8 cellular contexts compared by ENCODE assay signal in genomic region chr1:40384413-40384762, GRCh38. TPM values are rescaled to one million over a fixed set of nuclear protein-coding genes. Genes with fewer than 3 reads are reported as not detected.
DNase-seq lines count a peak whose midpoint lies in the region; ATAC-seq, FAIRE-seq and TF ChIP-seq lines count a peak whose summit lies in the region.

No MANE protein-coding gene starts in this region.

- intact Hi-C loops in kidney (cut with DNase I): no loop called here

- H3K27ac ChIP-seq in kidney (ENCODE audit: low read depth in 2 of 2, low read length in 2 of 2) (peak overlapping the region; percentile 10 to 44), suprapubic skin (peak overlapping the region; percentile 86)

- H3K27me3 ChIP-seq in suprapubic skin: no peaks in the 10 kb centered on the region

- H3K36me3 ChIP-seq in kidney (ENCODE audit: control insufficient read depth in 1 of 2, insufficient read depth in 2 of 2, low read length in 2 of 2) (no peaks in the 10 kb centered on the region), suprapubic skin (no peaks in the 10 kb centered on the region)

- H3K27ac Mint-ChIP-seq in activated CD8-positive, alpha-beta memory T cell treated with anti-CD3 and anti-CD28 coated beads, Interleukin-2, amount 10 ng/mL, durations not matched to agents 7 days and 5 days: peak overlapping the region; percentile 98
- H3K27ac Mint-ChIP-seq in T-helper 2 cell treated with Interferon-gamma antibody and Interleukin-4, amounts not matched to agents 5 μg/mL and 100 μg/mL, for 36 hours: peak overlapping the region; percentile 98

- CTCF ChIA-PET in activated CD8-positive, alpha-beta memory T cell treated with anti-CD3 and anti-CD28 coated beads, Interleukin-2, amount 10 ng/mL, durations not matched to agents 7 days and 5 days (lab: Charles Lee): interaction anchor here (1.0 to 6.5 kb wide), 14 partner anchors 9 to 241 kb away, joined by 3 to 40 read pairs (median 4); partner anchors contain the start of genes COL9A2 and SMAP2

- peak overlapping the region; percentile 72 for H3K4me3 Mint-ChIP-seq in activated CD8-positive, alpha-beta memory T cell treated with anti-CD3 and anti-CD28 coated beads, Interleukin-2, amount 10 ng/mL, durations not matched to agents 7 days and 5 days
- H3K4me3 Mint-ChIP-seq in T-helper 2 cell treated with Interferon-gamma antibody and Interleukin-4, amounts not matched to agents 5 μg/mL and 100 μg/mL, for 36 hours: peak overlapping the region; percentile 84

- H3K4me1 ChIP-seq in kidney (ENCODE audit: control insufficient read depth in 1 of 2, insufficient read depth in 1 of 2, low read depth in 1 of 2, low read length in 2 of 2) (peaks cover 4 to 7% of the 10 kb centered on the region in 2 donors), suprapubic skin (peaks cover 22% of the 10 kb centered on the region)

- H3K36me3 Mint-ChIP-seq in activated CD8-positive, alpha-beta memory T cell treated with anti-CD3 and anti-CD28 coated beads, Interleukin-2, amount 10 ng/mL, durations not matched to agents 7 days and 5 days: peaks cover 40% of the 10 kb centered on the region
- peaks cover 29% of the 10 kb centered on the region for H3K36me3 Mint-ChIP-seq in T-helper 2 cell treated with Interferon-gamma antibody and Interleukin-4, amounts not matched to agents 5 μg/mL and 100 μg/mL, for 36 hours (ENCODE audit: low read depth)

- H3K4me1 Mint-ChIP-seq in activated CD8-positive, alpha-beta memory T cell treated with anti-CD3 and anti-CD28 coated beads, Interleukin-2, amount 10 ng/mL, durations not matched to agents 7 days and 5 days: peaks cover 88% of the 10 kb centered on the region
- H3K4me1 Mint-ChIP-seq in T-helper 2 cell treated with Interferon-gamma antibody and Interleukin-4, amounts not matched to agents 5 μg/mL and 100 μg/mL, for 36 hours (ENCODE audit: low read depth): peaks cover 82% of the 10 kb centered on the region

- H3K9me3 Mint-ChIP-seq in activated CD8-positive, alpha-beta memory T cell treated with anti-CD3 and anti-CD28 coated beads, Interleukin-2, amount 10 ng/mL, durations not matched to agents 7 days and 5 days (ENCODE audit: low read depth): no peaks in the 10 kb centered on the region
- H3K9me3 Mint-ChIP-seq in T-helper 2 cell treated with Interferon-gamma antibody and Interleukin-4, amounts not matched to agents 5 μg/mL and 100 μg/mL, for 36 hours: no peaks in the 10 kb centered on the region

- H3K9me3 ChIP-seq in kidney (ENCODE audit: control insufficient read depth in 1 of 2, low read length in 2 of 2) (no peaks in the 10 kb centered on the region), suprapubic skin (no peaks in the 10 kb centered on the region)

- no peaks in the 10 kb centered on the region for H3K27me3 Mint-ChIP-seq in activated CD8-positive, alpha-beta memory T cell treated with anti-CD3 and anti-CD28 coated beads, Interleukin-2, amount 10 ng/mL, durations not matched to agents 7 days and 5 days
- H3K27me3 Mint-ChIP-seq in T-helper 2 cell treated with Interferon-gamma antibody and Interleukin-4, amounts not matched to agents 5 μg/mL and 100 μg/mL, for 36 hours (ENCODE audit: low read depth): no peaks in the 10 kb centered on the region

- no peak overlapping the region for H3K9ac ChIP-seq in kidney (ENCODE audit: low read length in 2 of 2)

- ATAC-seq in activated CD8-positive, alpha-beta memory T cell treated with anti-CD3 and anti-CD28 coated beads, Interleukin-2, amount 10 ng/mL, durations not matched to agents 7 days and 5 days: no peak
- ATAC-seq in GM18858 (IDR thresholded peaks at IDR 0.05; ENCODE audit: unreplicated experiment) (no peak), GM21526 (IDR thresholded peaks at IDR 0.05; ENCODE audit: low FRiP score, unreplicated experiment) (no peak)

- TF ChIP-seq EP300 in suprapubic skin (IDR thresholded peaks at IDR 0.05): no peak

- no peak for TF ChIP-seq CTCF in kidney (IDR thresholded peaks at IDR 0.05; ENCODE audit: borderline replicate concordance, extremely low read depth, insufficient read depth)
- TF ChIP-seq CTCF in suprapubic skin (IDR thresholded peaks at IDR 0.05): no peak

- H3K4me3 ChIP-seq in kidney (ENCODE audit: low read length in 2 of 2) (no peak overlapping the region), suprapubic skin (no peak overlapping the region)

- whole genome bisulfite sequencing in suprapubic skin: 59% methylated on average over 2 of the region's 2 CpGs

- no peak for TF ChIP-seq POLR2A in suprapubic skin (IDR thresholded peaks at IDR 0.05)

- DNase-seq in activated CD8-positive, alpha-beta memory T cell treated with anti-CD3 and anti-CD28 coated beads, Interleukin-2, amount 10 ng/mL, durations not matched to agents 7 days and 5 days: no peak
- DNase-seq in activated CD8-positive, alpha-beta memory T cell treated with anti-CD3 and anti-CD28 coated beads for 24 hours: no peak
- DNase-seq in T-helper 2 cell treated with Interferon-gamma antibody and Interleukin-4, amounts not matched to agents 5 μg/mL and 100 μg/mL, for 36 hours (ENCODE audit: low spot score): no peak
- DNase-seq in kidney (no peak), suprapubic skin (ENCODE audit: low spot score in 2 of 2) (no peak), SHP77 (lab: John Stamatoyannopoulos, UW) (no peak)

- no peak for FAIRE-seq in kidney (lab: Jason Lieb, UNC)

RNA-seq across cellular contexts. Expression of gene SMAP2, which starts 10.9 kb away (rescaled TPM):
- total RNA-seq in activated CD8-positive, alpha-beta memory T cell treated with anti-CD3 and anti-CD28 coated beads, Interleukin-2, amount 10 ng/mL, durations not matched to agents 7 days and 5 days: 100 to 1,000 TPM; 116 to 145 TPM
- 61.3 TPM for total RNA-seq in kidney
- polyA plus RNA-seq in kidney (ENCODE audit: insufficient read depth, low read depth, low replicate concordance): 17.9 TPM
- total RNA-seq in suprapubic skin: 10 to 100 TPM; 17.0 to 32.2 (median 28.0) TPM
